1 cellular context compared by ENCODE assay signal in the genomic region with DNA sequence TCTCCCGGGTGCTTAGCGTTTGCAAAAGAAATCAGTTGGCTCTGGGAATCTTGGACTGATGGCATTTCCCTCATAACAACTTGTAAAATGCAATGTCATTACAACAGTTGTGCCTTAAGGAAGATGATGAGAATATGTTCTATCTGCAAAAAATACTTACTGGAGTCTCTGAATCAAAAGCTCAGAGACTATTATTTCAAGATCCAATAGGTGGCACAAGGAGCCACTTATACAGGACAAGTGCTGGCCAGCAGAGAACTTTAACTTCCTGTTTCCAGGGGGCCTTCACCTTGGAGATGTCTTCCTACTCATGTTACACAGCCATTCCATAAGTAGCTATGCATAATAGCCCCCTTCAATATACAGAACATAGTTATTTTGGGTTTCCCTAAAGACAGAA.
TF ChIP-seq lines count a peak whose summit lies in the region.

No MANE protein-coding gene starts in this region.

TF ChIP-seq in HepG2, 621 proteins besides CTCF, POLR2A, EP300 and RAD21:
- TF ChIP-seq, protein P1, sequence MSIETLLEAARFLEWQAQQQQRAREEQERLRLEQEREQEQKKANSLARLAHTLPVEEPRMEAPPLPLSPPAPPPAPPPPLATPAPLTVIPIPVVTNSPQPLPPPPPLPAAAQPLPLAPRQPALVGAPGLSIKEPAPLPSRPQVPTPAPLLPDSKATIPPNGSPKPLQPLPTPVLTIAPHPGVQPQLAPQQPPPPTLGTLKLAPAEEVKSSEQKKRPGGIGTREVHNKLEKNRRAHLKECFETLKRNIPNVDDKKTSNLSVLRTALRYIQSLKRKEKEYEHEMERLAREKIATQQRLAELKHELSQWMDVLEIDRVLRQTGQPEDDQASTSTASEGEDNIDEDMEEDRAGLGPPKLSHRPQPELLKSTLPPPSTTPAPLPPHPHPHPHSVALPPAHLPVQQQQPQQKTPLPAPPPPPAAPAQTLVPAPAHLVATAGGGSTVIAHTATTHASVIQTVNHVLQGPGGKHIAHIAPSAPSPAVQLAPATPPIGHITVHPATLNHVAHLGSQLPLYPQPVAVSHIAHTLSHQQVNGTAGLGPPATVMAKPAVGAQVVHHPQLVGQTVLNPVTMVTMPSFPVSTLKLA (IDR thresholded peaks at IDR 0.05), result no peak
- TF ChIP-seq TEAD3 (CRISPR knock-in tag; optimal IDR thresholded peaks at IDR 0.05; ENCODE audit: borderline replicate concordance), result no peak
- TF ChIP-seq STAG1 (CRISPR knock-in tag; IDR thresholded peaks at IDR 0.05), result 0 out of 2 replicates have a peak, but pooled peaks have one; percentile 2
TF ChIP-seq in HepG2: peak in this region for 1.
